ENCODE assay signal across 15 cellular contexts in the genomic region with DNA sequence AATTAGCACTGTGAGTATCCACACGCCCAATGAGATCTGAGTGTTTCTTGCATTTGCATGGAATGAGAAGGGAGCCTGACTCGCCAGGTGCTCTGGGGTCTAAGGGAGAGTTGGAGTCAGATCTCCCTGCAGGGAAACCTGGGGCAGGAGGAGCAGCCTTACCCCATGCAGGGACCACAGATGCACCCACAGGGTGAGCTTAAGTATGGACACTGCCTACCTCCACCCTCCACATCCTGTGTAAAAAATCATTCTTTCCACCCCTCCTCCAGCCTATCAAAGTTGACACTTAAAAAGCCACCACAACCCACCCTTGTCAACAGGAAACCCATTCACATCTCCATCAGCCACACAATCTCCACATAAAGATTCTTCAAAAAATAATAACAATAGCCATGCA.
DNase-seq lines count a peak whose midpoint lies in the region; ATAC-seq and TF ChIP-seq lines count a peak whose summit lies in the region.
"Had no signal": no experiment of that assay in that cellular context is flagged by ENCODE, and none has a peak within 500 bp of the region (broad histone marks: within the 10 kb centered on the region; RNA-seq: fewer than 3 reads in every experiment).

No MANE protein-coding gene starts in this region.

- H3K4me1 ChIP-seq in DND-41 (ENCODE audit: insufficient read depth, low read length) (peaks cover 82% of the 10 kb centered on the region), tibial artery (no peaks in the 10 kb centered on the region)

- H3K9me3 ChIP-seq in DND-41 (ENCODE audit: insufficient read depth, low read length, severe bottlenecking) (no peaks in the 10 kb centered on the region), tibial artery (no peaks in the 10 kb centered on the region)

- peak; percentile 84 for DNase-seq in activated CD8-positive, alpha-beta memory T cell treated with anti-CD3 and anti-CD28 coated beads, Interleukin-2, amount 10 ng/mL, durations not matched to agents 7 days and 5 days
- DNase-seq in activated CD8-positive, alpha-beta memory T cell treated with anti-CD3 and anti-CD28 coated beads for 24 hours: no peak
- DNase-seq in DND-41 (peak; percentile 79), natural killer cell (peak; percentile 37), NCI-H2107 treated with DMSO at 0.1 percent for 48 hours (lab: John Stamatoyannopoulos, UW; ENCODE audit: unreplicated experiment) (no peak), tibial artery (no peak), hypothalamus (lab: John Stamatoyannopoulos, UW) (no peak)
- DNase-seq: hippocampal formation, left colon, NCI-H1092 treated with DMSO at 0.1 percent for 48 hours, NCI-H2171 treated with DMSO at 0.1 percent for 48 hours had no signal

- CTCF ChIA-PET in activated CD8-positive, alpha-beta memory T cell treated with anti-CD3 and anti-CD28 coated beads, Interleukin-2, amount 10 ng/mL, durations not matched to agents 7 days and 5 days (lab: Charles Lee): interaction anchor here (1.2 to 20.9 kb wide), 6 partner anchors 12 to 307 kb away, joined by 3 to 392 read pairs (median 22); no protein-coding TSS in a partner anchor

- peak overlapping the region; percentile 90 for H3K27ac Mint-ChIP-seq in activated CD8-positive, alpha-beta memory T cell treated with anti-CD3 and anti-CD28 coated beads, Interleukin-2, amount 10 ng/mL, durations not matched to agents 7 days and 5 days
- peak overlapping the region; percentile 77 for H3K27ac Mint-ChIP-seq in activated T-helper 17 cell treated with anti-CD3 and anti-CD28 coated beads, Interleukin-2, amount 50 U/mL, for 72 hours
- peak overlapping the region; percentile 82 to 87 for H3K27ac Mint-ChIP-seq in natural killer cell
- H3K27ac Mint-ChIP-seq: dendritic cell treated with granulocyte-macrophage colony-stimulating factor and Interleukin-4, amounts not matched to agents 40 ng/mL and 50 ng/mL, for 4 days had no signal

- H3K27ac ChIP-seq in DND-41 (ENCODE audit: low read length): peak overlapping the region; percentile 81
- H3K27ac ChIP-seq in tibial artery: no peak overlapping the region

- H3K4me1 Mint-ChIP-seq in activated CD8-positive, alpha-beta memory T cell treated with anti-CD3 and anti-CD28 coated beads, Interleukin-2, amount 10 ng/mL, durations not matched to agents 7 days and 5 days: peaks cover 81% of the 10 kb centered on the region
- H3K4me1 Mint-ChIP-seq in activated T-helper 17 cell treated with anti-CD3 and anti-CD28 coated beads, Interleukin-2, amount 50 U/mL, for 72 hours: peaks cover 68% of the 10 kb centered on the region
- peaks cover 95% of the 10 kb centered on the region in 2 donors for H3K4me1 Mint-ChIP-seq in natural killer cell

- H3K4me3 Mint-ChIP-seq in activated CD8-positive, alpha-beta memory T cell treated with anti-CD3 and anti-CD28 coated beads, Interleukin-2, amount 10 ng/mL, durations not matched to agents 7 days and 5 days: peak overlapping the region; percentile 26
- H3K4me3 Mint-ChIP-seq in activated T-helper 17 cell treated with anti-CD3 and anti-CD28 coated beads, Interleukin-2, amount 50 U/mL, for 72 hours: peak overlapping the region; percentile 46
- peak overlapping the region; percentile 87 for H3K4me3 Mint-ChIP-seq in natural killer cell
- H3K4me3 Mint-ChIP-seq: dendritic cell treated with granulocyte-macrophage colony-stimulating factor and Interleukin-4, amounts not matched to agents 40 ng/mL and 50 ng/mL, for 4 days; stimulated activated memory B cell treated with anti-CD40 and anti-IgM and Interleukin-4, amounts not matched to agents 10 μg/mL and 1 μg/mL and 100 μg/mL, for 72 hours had no signal

- 0 out of 2 replicates have a peak, but pooled peaks cover 3% of the 10 kb centered on the region for H4K20me1 ChIP-seq in DND-41 (ENCODE audit: insufficient read depth, low read length)

- no peaks in the 10 kb centered on the region for H3K36me3 Mint-ChIP-seq in activated CD8-positive, alpha-beta memory T cell treated with anti-CD3 and anti-CD28 coated beads, Interleukin-2, amount 10 ng/mL, durations not matched to agents 7 days and 5 days
- H3K36me3 Mint-ChIP-seq in activated T-helper 17 cell treated with anti-CD3 and anti-CD28 coated beads, Interleukin-2, amount 50 U/mL, for 72 hours (ENCODE audit: low read depth): no peaks in the 10 kb centered on the region
- no peaks in the 10 kb centered on the region for H3K36me3 Mint-ChIP-seq in natural killer cell
- H3K36me3 Mint-ChIP-seq: stimulated activated memory B cell treated with anti-CD40 and anti-IgM and Interleukin-4, amounts not matched to agents 10 μg/mL and 1 μg/mL and 100 μg/mL, for 72 hours had no signal

- TF ChIP-seq CTCF in DND-41 (IDR thresholded peaks at IDR 0.05; ENCODE audit: borderline replicate concordance, extremely low read depth, low read length, poor library complexity, severe bottlenecking) (no peak), natural killer cell (IDR thresholded peaks at IDR 0.05) (no peak), tibial artery (IDR thresholded peaks at IDR 0.05) (no peak)

- peak; percentile 74 for ATAC-seq in activated CD8-positive, alpha-beta memory T cell treated with anti-CD3 and anti-CD28 coated beads, Interleukin-2, amount 10 ng/mL, durations not matched to agents 7 days and 5 days
- ATAC-seq in DND-41 (ENCODE audit: insufficient read depth, low read depth) (peak; percentile 77), natural killer cell (peak; percentile 79 to 86 (median 79))
- peak; percentile 80 for ATAC-seq in activated T-helper 17 cell treated with anti-CD3 and anti-CD28 coated beads, Interleukin-2, amount 50 U/mL, for 72 hours (replicated peaks)
- ATAC-seq: left colon; Right ventricle myocardium inferior; stimulated activated memory B cell treated with anti-CD40 and anti-IgM and Interleukin-4, amounts not matched to agents 10 μg/mL and 1 μg/mL and 100 μg/mL, for 72 hours had no signal

- H3K4me3 ChIP-seq in DND-41 (ENCODE audit: low read depth in 1 of 2, low read length in 2 of 2): no peak overlapping the region
- H3K4me3 ChIP-seq in tibial artery: no peak overlapping the region

- no peaks in the 10 kb centered on the region for H3K9me3 Mint-ChIP-seq in activated CD8-positive, alpha-beta memory T cell treated with anti-CD3 and anti-CD28 coated beads, Interleukin-2, amount 10 ng/mL, durations not matched to agents 7 days and 5 days (ENCODE audit: low read depth)
- H3K9me3 Mint-ChIP-seq in activated T-helper 17 cell treated with anti-CD3 and anti-CD28 coated beads, Interleukin-2, amount 50 U/mL, for 72 hours: no peaks in the 10 kb centered on the region
- no peaks in the 10 kb centered on the region for H3K9me3 Mint-ChIP-seq in natural killer cell
- H3K9me3 Mint-ChIP-seq: dendritic cell treated with granulocyte-macrophage colony-stimulating factor and Interleukin-4, amounts not matched to agents 40 ng/mL and 50 ng/mL, for 4 days; stimulated activated memory B cell treated with anti-CD40 and anti-IgM and Interleukin-4, amounts not matched to agents 10 μg/mL and 1 μg/mL and 100 μg/mL, for 72 hours had no signal

- no peaks in the 10 kb centered on the region for H3K79me2 ChIP-seq in DND-41 (ENCODE audit: insufficient read depth, low read length)

- intact Hi-C loops in natural killer cell (cut with micrococcal nuclease): loop anchor here (2.0 to 5.0 kb wide), 2 partner anchors 16 to 33 kb away; no protein-coding TSS in a partner anchor
- intact Hi-C loops in tibial artery (cut with DNase I; ENCODE audit: low total_unique reads): no loop called here

- H3K36me3 ChIP-seq in DND-41 (ENCODE audit: insufficient read depth, low read length) (no peaks in the 10 kb centered on the region), tibial artery (no peaks in the 10 kb centered on the region)

- peak overlapping the region; percentile 23 for H3K9ac ChIP-seq in DND-41 (ENCODE audit: low read depth, low read length)

- peak overlapping the region; percentile 39 for H3K4me2 ChIP-seq in DND-41 (ENCODE audit: insufficient read depth, low read length)

- no peaks in the 10 kb centered on the region for H3K27me3 Mint-ChIP-seq in activated CD8-positive, alpha-beta memory T cell treated with anti-CD3 and anti-CD28 coated beads, Interleukin-2, amount 10 ng/mL, durations not matched to agents 7 days and 5 days
- no peaks in the 10 kb centered on the region for H3K27me3 Mint-ChIP-seq in activated T-helper 17 cell treated with anti-CD3 and anti-CD28 coated beads, Interleukin-2, amount 50 U/mL, for 72 hours
- H3K27me3 Mint-ChIP-seq in natural killer cell (ENCODE audit: low read depth in 2 of 2): no peaks in the 10 kb centered on the region
- H3K27me3 Mint-ChIP-seq: dendritic cell treated with granulocyte-macrophage colony-stimulating factor and Interleukin-4, amounts not matched to agents 40 ng/mL and 50 ng/mL, for 4 days had no signal

- no peak overlapping the region for H2AFZ ChIP-seq in DND-41 (ENCODE audit: low read depth, low read length)

- H3K27me3 ChIP-seq in DND-41 (ENCODE audit: insufficient read depth, low read length, poor library complexity) (no peaks in the 10 kb centered on the region), tibial artery (peaks cover 0 to 20% of the 10 kb centered on the region in 2 donors)

Comparison
In these comparisons a context has a peak if more than half of its experiments do, and no peak if none do; other contexts are left out.
1. DNase-seq: peak in activated CD8-positive, alpha-beta memory T cell treated with anti-CD3 and anti-CD28 coated beads, Interleukin-2, amount 10 ng/mL, durations not matched to agents 7 days and 5 days (single experiment), DND-41 (single experiment) and natural killer cell (single experiment); none in activated CD8-positive, alpha-beta memory T cell treated with anti-CD3 and anti-CD28 coated beads for 24 hours (single experiment), NCI-H2107 treated with DMSO at 0.1 percent for 48 hours (single experiment), tibial artery (0 of 2) and hypothalamus (0 of 51).
2. H3K4me3 Mint-ChIP-seq: peak in every context shown above with its lines; median percentile 87 in natural killer cell; 46 in activated T-helper 17 cell treated with anti-CD3 and anti-CD28 coated beads, Interleukin-2, amount 50 U/mL, for 72 hours; 26 in activated CD8-positive, alpha-beta memory T cell treated with anti-CD3 and anti-CD28 coated beads, Interleukin-2, amount 10 ng/mL, durations not matched to agents 7 days and 5 days.
3. Peak in every context shown above with its lines, with median percentiles within 50 percentile points of each other: ATAC-seq and H3K27ac Mint-ChIP-seq.